In genomic region chr2:48508461-48509124, GRCh38 we compare ENCODE assay signal across 8 cellular contexts. TPM values are rescaled to one million over a fixed set of nuclear protein-coding genes. Genes with fewer than 3 reads are reported as not detected.
DNase-seq lines count a peak whose midpoint lies in the region; ATAC-seq and TF ChIP-seq lines count a peak whose summit lies in the region.

No MANE protein-coding gene starts in this region.

- H3K36me3 ChIP-seq in neural progenitor cell = no peaks in the 10 kb centered on the region

- H3K4me1 Mint-ChIP-seq in neural progenitor cell = peaks cover 17% of the 10 kb centered on the region

- H4K20me1 ChIP-seq in neural progenitor cell (ENCODE audit: low read depth) = no peaks in the 10 kb centered on the region

- H3K4me3 ChIP-seq in epithelial cell of esophagus (ENCODE audit: low read length) = no peak overlapping the region
- no peak overlapping the region for H3K4me3 ChIP-seq in neural progenitor cell

- H3K9me3 Mint-ChIP-seq in neural progenitor cell = no peaks in the 10 kb centered on the region

- H3K4me2 ChIP-seq in neural progenitor cell = no peak overlapping the region

- H3K9ac ChIP-seq in neural progenitor cell = no peak overlapping the region

- H3K36me3 Mint-ChIP-seq in neural progenitor cell = peaks cover 13% of the 10 kb centered on the region

- H3K79me2 ChIP-seq in neural progenitor cell (ENCODE audit: low read depth) = no peaks in the 10 kb centered on the region

- no peak overlapping the region for H2AFZ ChIP-seq in neural progenitor cell (replicated peaks)

- no peak overlapping the region for H3K27ac ChIP-seq in neural progenitor cell

- ATAC-seq in HG02870 (IDR thresholded peaks at IDR 0.05; ENCODE audit: unreplicated experiment) = no peak
- ATAC-seq in HG03039 (IDR thresholded peaks at IDR 0.05; ENCODE audit: unreplicated experiment) = no peak

- TF ChIP-seq CTCF in epithelial cell of esophagus (IDR thresholded peaks at IDR 0.05; ENCODE audit: insufficient read depth, low read depth, low read length, missing control alignments) (no peak), neural progenitor cell (IDR thresholded peaks at IDR 0.05) (no peak)

- H3K4me1 ChIP-seq in neural progenitor cell = no peaks in the 10 kb centered on the region

- DNase-seq in EH (ENCODE audit: low read depth) (peak; percentile 77), OCI-M1 (lab: John Stamatoyannopoulos, UW) (peak; percentile 78), epithelial cell of esophagus (ENCODE audit: low read depth) (peak; percentile 55), neural progenitor cell (ENCODE audit: low spot score) (peak; percentile 66)
- no peak for DNase-seq in activated T-cell treated with anti-CD3 and anti-CD28 coated beads, Interleukin-2, amount 50 U/mL, for 1 hour
- DNase-seq in stimulated activated CD4-positive, alpha-beta T cell treated with anti-CD3 and anti-CD28 coated beads, Interleukin-2, amount 100 ng/mL, for 48 hours = no peak

- H3K27ac Mint-ChIP-seq in neural progenitor cell = no peak overlapping the region

- H3K27me3 ChIP-seq in neural progenitor cell = no peaks in the 10 kb centered on the region

- H3K4me3 Mint-ChIP-seq in neural progenitor cell = no peak overlapping the region

- H3F3A ChIP-seq in neural progenitor cell (ENCODE audit: low read depth) = no peaks in the 10 kb centered on the region

- H3K27me3 Mint-ChIP-seq in neural progenitor cell (ENCODE audit: insufficient read depth, low read depth) = no peaks in the 10 kb centered on the region

- H3K9me3 ChIP-seq in neural progenitor cell (ENCODE audit: low read depth) = no peaks in the 10 kb centered on the region

RNA-seq across cellular contexts. Expression of gene STON1, which starts 21.4 kb away (rescaled TPM):
- total RNA-seq in neural progenitor cell (ENCODE audit: low replicate concordance) = 36.7 and 51.7 TPM in 2 replicates

Comparison
In these comparisons a context has a peak if more than half of its experiments do, and no peak if none do; other contexts are left out.
1. DNase-seq: peak in EH (single experiment), OCI-M1 (single experiment), epithelial cell of esophagus (single experiment) and neural progenitor cell (single experiment); none in activated T-cell treated with anti-CD3 and anti-CD28 coated beads, Interleukin-2, amount 50 U/mL, for 1 hour (single experiment) and stimulated activated CD4-positive, alpha-beta T cell treated with anti-CD3 and anti-CD28 coated beads, Interleukin-2, amount 100 ng/mL, for 48 hours (0 of 2).